Comparison of ENCODE assay signal across 22 cellular contexts in the genomic region with DNA sequence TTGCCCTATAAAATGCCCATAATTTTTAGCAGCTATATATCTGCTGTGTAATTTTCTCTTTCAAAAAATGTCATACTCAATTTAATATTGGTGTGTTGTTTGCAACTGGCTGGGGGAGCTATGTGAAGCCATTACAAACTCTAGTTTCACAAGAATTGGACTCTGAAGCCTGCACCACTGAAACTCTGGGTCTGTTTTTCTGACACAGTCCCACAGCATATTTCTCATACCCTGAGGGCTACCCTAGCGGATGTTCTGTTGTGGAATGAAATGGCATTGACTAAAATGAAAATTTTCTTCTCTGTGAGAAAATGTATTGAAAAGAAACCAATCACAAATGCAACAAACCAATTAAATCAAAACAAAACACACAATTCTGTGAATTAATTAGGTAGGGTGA.
"Had no signal": no experiment of that assay in that cellular context is flagged by ENCODE, and none has a peak within 500 bp of the region (broad histone marks: within the 10 kb centered on the region; RNA-seq: fewer than 3 reads in every experiment).

No MANE protein-coding gene starts in this region.

- H3K27ac ChIP-seq: ascending aorta, body of pancreas had no signal

- FAIRE-seq: RCC 7860 had no signal

- H3K27me3 ChIP-seq: ascending aorta, body of pancreas had no signal

- H3K36me3 ChIP-seq: ascending aorta had no signal

- H3K9me3 ChIP-seq: ascending aorta, body of pancreas had no signal

- H3K4me1 ChIP-seq: ascending aorta, body of pancreas had no signal

- H3K4me3 ChIP-seq: ascending aorta, body of pancreas had no signal

- DNase-seq: activated CD4-positive, alpha-beta T cell treated with anti-CD3 and anti-CD28 coated beads for 48 hours; activated CD4-positive, alpha-beta T cell treated with anti-CD3 and anti-CD28 coated beads, Interleukin-2, amount 50 U/mL, for 4 hours; activated CD4-positive, CD25-positive, alpha-beta regulatory T cell treated with anti-CD3 and anti-CD28 coated beads, Interleukin-2, amount 50 U/mL, for 72 hours; activated CD8-positive, alpha-beta memory T cell treated with anti-CD3 and anti-CD28 coated beads, Interleukin-2, amount 10 ng/mL, durations not matched to agents 7 days and 5 days; activated effector memory CD4-positive, alpha-beta T cell treated with Interleukin-2 at 50 U/mL for 16 hours; activated naive CD4-positive, alpha-beta T cell; activated T-cell treated with anti-CD3 and anti-CD28 coated beads, Interleukin-2, amount 50 U/mL, for 24 hours; amniotic stem cell; body of pancreas; MM.1S; NCI-H1105; NCI-H1436; NCI-H1694 treated with DMSO at 0.1 percent for 48 hours; NCI-H2029 treated with DMSO at 0.1 percent for 48 hours; NCI-H524; PC-3; SHP77 treated with DMSO at 0.1 percent for 48 hours; T-helper 17 cell; T-helper 9 cell had no signal

- ATAC-seq: activated CD8-positive, alpha-beta memory T cell treated with anti-CD3 and anti-CD28 coated beads, Interleukin-2, amount 10 ng/mL, durations not matched to agents 7 days and 5 days; body of pancreas; PC-3; T-helper 17 cell; WTC11 had no signal
